In the genomic region with DNA sequence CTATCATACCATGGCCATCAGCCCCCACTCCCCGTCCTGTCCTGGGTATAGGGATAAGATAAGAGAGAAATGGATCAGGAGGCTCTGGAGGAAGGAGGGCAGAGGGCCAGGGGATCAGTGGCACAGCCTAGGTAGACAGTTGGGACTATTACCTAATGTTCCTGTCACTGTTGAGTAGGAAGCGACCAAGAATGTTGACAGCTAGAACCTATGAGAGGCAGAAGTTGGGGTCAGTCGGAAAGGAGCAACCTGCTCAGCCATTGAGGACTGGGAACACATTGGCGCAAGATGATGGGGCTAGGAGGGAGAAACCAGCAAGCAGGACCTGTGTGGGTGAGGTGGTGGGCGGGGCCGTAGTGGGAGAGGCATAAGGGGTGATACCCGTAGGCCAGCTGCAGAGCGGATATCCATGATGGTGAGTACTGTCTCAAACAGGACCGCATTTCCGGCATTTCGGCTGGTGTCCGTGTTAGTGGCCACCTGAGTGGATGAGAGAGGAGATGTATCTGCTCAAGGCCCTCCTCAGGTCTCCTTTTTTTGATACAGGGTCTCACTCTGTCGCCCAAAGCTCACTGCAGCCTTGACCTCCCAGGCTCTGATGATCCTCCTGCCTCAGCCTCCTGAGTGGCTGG, we compare ENCODE assay signal across 1 cellular context.
TF ChIP-seq lines count a peak whose summit lies in the region.

No MANE protein-coding gene starts in this region.

TF ChIP-seq in HepG2, 621 proteins besides CTCF, POLR2A, EP300 and RAD21 (continued from another document):
- TF ChIP-seq, protein P1, sequence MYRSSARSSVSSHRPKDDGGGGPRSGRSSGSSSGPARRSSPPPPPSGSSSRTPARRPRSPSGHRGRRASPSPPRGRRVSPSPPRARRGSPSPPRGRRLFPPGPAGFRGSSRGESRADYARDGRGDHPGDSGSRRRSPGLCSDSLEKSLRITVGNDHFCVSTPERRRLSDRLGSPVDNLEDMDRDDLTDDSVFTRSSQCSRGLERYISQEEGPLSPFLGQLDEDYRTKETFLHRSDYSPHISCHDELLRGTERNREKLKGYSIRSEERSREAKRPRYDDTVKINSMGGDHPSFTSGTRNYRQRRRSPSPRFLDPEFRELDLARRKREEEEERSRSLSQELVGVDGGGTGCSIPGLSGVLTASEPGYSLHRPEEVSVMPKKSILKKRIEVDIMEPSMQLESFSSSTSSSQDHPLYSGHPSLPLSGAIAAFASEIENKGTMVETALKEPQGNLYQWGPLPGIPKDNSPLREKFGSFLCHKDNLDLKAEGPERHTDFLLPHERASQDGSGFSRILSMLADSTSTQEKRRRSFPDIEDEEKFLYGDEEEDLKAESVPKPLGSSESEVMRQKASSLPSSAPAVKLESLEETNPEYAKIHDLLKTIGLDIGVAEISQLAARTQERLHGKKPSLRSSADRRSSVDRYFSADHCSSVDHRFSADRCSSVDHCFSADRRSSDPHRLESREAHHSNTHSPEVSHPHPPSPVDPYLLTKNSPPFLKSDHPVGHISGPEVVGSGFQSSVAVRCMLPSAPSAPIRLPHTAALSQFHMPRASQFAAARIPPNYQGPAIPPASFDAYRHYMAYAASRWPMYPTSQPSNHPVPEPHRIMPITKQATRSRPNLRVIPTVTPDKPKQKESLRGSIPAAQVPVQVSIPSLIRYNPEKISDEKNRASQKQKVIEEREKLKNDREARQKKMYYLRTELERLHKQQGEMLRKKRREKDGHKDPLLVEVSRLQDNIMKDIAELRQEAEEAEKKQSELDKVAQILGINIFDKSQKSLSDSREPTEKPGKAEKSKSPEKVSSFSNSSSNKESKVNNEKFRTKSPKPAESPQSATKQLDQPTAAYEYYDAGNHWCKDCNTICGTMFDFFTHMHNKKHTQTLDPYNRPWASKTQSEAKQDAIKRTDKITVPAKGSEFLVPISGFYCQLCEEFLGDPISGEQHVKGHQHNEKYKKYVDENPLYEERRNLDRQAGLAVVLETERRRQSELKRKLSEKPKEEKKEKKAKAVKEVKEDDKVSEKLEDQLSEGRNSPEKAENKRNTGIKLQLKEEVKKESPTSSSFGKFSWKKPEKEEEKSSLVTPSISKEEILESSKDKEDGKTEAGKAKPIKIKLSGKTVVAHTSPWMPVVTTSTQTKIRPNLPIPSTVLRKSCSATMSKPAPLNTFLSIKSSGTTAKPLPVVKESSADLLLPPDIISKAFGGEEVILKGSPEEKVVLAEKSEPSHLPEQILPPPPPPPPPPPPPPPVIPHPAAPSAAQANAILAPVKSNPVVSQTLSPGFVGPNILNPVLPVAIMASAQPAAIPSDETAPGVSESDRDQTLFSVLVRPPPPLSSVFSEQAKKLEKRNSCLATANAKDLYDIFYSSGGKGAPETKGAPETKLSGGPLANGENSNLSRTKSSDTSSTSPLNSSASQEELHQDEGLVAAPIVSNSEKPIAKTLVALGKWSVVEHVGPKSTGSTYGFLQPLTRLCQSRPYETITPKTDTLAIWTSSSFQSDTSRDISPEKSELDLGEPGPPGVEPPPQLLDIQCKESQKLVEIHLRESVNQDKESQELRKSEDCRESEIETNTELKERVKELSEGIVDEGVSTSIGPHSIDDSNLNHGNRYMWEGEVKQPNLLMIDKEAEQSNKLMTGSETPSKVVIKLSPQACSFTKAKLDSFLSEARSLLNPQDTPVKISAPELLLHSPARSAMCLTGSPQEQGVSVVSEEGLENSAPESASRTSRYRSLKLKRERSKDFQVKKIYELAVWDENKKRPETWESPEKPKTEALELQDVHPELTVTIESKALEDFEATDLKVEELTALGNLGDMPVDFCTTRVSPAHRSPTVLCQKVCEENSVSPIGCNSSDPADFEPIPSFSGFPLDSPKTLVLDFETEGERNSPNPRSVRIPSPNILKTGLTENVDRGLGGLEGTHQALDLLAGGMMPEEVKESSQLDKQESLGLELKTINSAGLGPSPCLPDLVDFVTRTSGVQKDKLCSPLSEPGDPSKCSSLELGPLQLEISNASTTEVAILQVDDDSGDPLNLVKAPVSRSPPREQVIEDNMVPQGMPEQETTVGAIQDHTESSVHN (CRISPR knock-in tag; IDR thresholded peaks at IDR 0.05) = no peak
- no peak for TF ChIP-seq IRF2 (CRISPR knock-in tag; IDR thresholded peaks at IDR 0.05)
- no peak for TF ChIP-seq NFKBIZ (CRISPR knock-in tag; IDR thresholded peaks at IDR 0.05)
- TF ChIP-seq FOXK1 (CRISPR knock-in tag; IDR thresholded peaks at IDR 0.05; ENCODE audit: borderline replicate concordance, low read depth) = no peak
- TF ChIP-seq MTF2 (CRISPR knock-in tag; IDR thresholded peaks at IDR 0.05; ENCODE audit: borderline replicate concordance) = no peak
- no peak for TF ChIP-seq ATF7-NPFF (CRISPR knock-in tag; IDR thresholded peaks at IDR 0.05; ENCODE audit: low read depth)
- TF ChIP-seq JUNB (CRISPR knock-in tag; IDR thresholded peaks at IDR 0.05; ENCODE audit: borderline replicate concordance) = peak; percentile 49; the same call in 1 of the 2 replicates
- TF ChIP-seq, protein P2, sequence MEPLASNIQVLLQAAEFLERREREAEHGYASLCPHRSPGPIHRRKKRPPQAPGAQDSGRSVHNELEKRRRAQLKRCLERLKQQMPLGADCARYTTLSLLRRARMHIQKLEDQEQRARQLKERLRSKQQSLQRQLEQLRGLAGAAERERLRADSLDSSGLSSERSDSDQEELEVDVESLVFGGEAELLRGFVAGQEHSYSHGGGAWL (CRISPR knock-in tag; IDR thresholded peaks at IDR 0.05) = no peak
- TF ChIP-seq ZSCAN22 (CRISPR knock-in tag; IDR thresholded peaks at IDR 0.05) = no peak
- TF ChIP-seq, protein P3, sequence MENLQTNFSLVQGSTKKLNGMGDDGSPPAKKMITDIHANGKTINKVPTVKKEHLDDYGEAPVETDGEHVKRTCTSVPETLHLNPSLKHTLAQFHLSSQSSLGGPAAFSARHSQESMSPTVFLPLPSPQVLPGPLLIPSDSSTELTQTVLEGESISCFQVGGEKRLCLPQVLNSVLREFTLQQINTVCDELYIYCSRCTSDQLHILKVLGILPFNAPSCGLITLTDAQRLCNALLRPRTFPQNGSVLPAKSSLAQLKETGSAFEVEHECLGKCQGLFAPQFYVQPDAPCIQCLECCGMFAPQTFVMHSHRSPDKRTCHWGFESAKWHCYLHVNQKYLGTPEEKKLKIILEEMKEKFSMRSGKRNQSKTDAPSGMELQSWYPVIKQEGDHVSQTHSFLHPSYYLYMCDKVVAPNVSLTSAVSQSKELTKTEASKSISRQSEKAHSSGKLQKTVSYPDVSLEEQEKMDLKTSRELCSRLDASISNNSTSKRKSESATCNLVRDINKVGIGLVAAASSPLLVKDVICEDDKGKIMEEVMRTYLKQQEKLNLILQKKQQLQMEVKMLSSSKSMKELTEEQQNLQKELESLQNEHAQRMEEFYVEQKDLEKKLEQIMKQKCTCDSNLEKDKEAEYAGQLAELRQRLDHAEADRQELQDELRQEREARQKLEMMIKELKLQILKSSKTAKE (CRISPR knock-in tag; IDR thresholded peaks at IDR 0.05; ENCODE audit: borderline replicate concordance) = no peak
- TF ChIP-seq FOXP1 (IDR thresholded peaks at IDR 0.05) = no peak
- TF ChIP-seq FOXP1 (CRISPR knock-in tag; IDR thresholded peaks at IDR 0.05) = no peak
- no peak for TF ChIP-seq TEAD2 (CRISPR knock-in tag; IDR thresholded peaks at IDR 0.05)
- TF ChIP-seq MAFK (conservative IDR thresholded peaks at IDR 0.05 in 1 of 2, IDR thresholded peaks at IDR 0.05 in 1 of 2; ENCODE audit: low read length in 2 of 2) = no peak
- TF ChIP-seq ZNF781 (CRISPR knock-in tag; IDR thresholded peaks at IDR 0.05; ENCODE audit: borderline replicate concordance, not compliant biosample characterization) = no peak
- no peak for TF ChIP-seq ZNF747 (CRISPR knock-in tag; IDR thresholded peaks at IDR 0.05; ENCODE audit: borderline replicate concordance)
- TF ChIP-seq ZBTB38 (CRISPR knock-in tag; IDR thresholded peaks at IDR 0.05) = no peak
- TF ChIP-seq MTA1 (CRISPR knock-in tag; IDR thresholded peaks at IDR 0.05; ENCODE audit: borderline replicate concordance) = no peak
- TF ChIP-seq, protein P4, sequence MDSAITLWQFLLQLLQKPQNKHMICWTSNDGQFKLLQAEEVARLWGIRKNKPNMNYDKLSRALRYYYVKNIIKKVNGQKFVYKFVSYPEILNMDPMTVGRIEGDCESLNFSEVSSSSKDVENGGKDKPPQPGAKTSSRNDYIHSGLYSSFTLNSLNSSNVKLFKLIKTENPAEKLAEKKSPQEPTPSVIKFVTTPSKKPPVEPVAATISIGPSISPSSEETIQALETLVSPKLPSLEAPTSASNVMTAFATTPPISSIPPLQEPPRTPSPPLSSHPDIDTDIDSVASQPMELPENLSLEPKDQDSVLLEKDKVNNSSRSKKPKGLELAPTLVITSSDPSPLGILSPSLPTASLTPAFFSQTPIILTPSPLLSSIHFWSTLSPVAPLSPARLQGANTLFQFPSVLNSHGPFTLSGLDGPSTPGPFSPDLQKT (CRISPR knock-in tag; IDR thresholded peaks at IDR 0.05; ENCODE audit: borderline replicate concordance) = no peak
- no peak for TF ChIP-seq ZNF746 (CRISPR knock-in tag; IDR thresholded peaks at IDR 0.05)
- TF ChIP-seq, protein P5, sequence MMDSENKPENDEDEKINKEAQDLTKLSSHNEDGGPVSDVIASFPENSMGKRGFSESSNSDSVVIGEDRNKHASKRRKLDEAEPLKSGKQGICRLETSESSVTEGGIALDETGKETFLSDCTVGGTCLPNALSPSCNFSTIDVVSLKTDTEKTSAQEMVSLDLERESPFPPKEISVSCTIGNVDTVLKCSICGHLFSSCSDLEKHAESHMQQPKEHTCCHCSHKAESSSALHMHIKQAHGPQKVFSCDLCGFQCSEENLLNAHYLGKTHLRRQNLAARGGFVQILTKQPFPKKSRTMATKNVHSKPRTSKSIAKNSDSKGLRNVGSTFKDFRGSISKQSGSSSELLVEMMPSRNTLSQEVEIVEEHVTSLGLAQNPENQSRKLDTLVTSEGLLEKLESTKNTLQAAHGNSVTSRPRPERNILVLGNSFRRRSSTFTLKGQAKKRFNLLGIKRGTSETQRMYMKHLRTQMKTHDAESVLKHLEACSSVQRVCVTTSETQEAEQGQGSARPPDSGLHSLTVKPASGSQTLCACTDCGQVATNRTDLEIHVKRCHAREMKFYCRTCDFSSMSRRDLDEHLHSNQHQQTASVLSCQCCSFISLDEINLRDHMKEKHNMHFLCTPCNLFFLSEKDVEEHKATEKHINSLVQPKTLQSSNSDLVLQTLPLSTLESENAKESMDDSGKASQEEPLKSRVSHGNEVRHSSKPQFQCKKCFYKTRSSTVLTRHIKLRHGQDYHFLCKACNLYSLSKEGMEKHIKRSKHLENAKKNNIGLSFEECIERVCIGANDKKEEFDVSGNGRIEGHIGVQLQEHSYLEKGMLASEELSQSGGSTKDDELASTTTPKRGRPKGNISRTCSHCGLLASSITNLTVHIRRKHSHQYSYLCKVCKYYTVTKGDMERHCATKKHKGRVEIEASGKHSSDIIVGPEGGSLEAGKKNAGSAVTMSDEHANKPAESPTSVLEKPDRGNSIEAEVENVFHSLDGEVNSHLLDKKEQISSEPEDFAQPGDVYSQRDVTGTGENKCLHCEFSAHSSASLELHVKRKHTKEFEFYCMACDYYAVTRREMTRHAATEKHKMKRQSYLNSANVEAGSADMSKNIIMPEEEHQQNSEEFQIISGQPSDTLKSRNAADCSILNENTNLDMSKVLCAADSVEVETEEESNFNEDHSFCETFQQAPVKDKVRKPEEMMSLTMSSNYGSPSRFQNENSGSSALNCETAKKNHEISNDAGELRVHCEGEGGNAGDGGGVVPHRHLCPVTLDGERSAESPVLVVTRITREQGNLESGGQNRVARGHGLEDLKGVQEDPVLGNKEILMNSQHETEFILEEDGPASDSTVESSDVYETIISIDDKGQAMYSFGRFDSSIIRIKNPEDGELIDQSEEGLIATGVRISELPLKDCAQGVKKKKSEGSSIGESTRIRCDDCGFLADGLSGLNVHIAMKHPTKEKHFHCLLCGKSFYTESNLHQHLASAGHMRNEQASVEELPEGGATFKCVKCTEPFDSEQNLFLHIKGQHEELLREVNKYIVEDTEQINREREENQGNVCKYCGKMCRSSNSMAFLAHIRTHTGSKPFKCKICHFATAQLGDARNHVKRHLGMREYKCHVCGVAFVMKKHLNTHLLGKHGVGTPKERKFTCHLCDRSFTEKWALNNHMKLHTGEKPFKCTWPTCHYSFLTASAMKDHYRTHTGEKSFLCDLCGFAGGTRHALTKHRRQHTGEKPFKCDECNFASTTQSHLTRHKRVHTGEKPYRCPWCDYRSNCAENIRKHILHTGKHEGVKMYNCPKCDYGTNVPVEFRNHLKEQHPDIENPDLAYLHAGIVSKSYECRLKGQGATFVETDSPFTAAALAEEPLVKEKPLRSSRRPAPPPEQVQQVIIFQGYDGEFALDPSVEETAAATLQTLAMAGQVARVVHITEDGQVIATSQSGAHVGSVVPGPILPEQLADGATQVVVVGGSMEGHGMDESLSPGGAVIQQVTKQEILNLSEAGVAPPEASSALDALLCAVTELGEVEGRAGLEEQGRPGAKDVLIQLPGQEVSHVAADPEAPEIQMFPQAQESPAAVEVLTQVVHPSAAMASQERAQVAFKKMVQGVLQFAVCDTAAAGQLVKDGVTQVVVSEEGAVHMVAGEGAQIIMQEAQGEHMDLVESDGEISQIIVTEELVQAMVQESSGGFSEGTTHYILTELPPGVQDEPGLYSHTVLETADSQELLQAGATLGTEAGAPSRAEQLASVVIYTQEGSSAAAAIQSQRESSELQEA (CRISPR knock-in tag; IDR thresholded peaks at IDR 0.05; ENCODE audit: not compliant biosample characterization) = peak; percentile 39
- no peak for TF ChIP-seq SMC3 (IDR thresholded peaks at IDR 0.05; ENCODE audit: low read length)
- no peak for TF ChIP-seq ZNF670 (CRISPR knock-in tag; IDR thresholded peaks at IDR 0.05; ENCODE audit: borderline replicate concordance)
- no peak for TF ChIP-seq ZSCAN20 (CRISPR knock-in tag; IDR thresholded peaks at IDR 0.05; ENCODE audit: borderline replicate concordance)
- no peak for TF ChIP-seq GATA4 (IDR thresholded peaks at IDR 0.05; ENCODE audit: borderline replicate concordance, low read depth)
- no peak for TF ChIP-seq CHD2 (IDR thresholded peaks at IDR 0.05; ENCODE audit: low read depth, low read length)
